ENCODE assay signal across 32 cellular contexts in genomic region chr21:28598214-28598613, GRCh38.
"Had no signal": no experiment of that assay in that cellular context is flagged by ENCODE, and none has a peak within 500 bp of the region (broad histone marks: within the 10 kb centered on the region; RNA-seq: fewer than 3 reads in every experiment).

No MANE protein-coding gene starts in this region.

- H3K27me3 ChIP-seq: adrenal gland, ascending aorta, cardiac muscle cell had no signal

- H3K27ac ChIP-seq: adrenal gland, ascending aorta, cardiac muscle cell, VCaP had no signal

- H3K9me3 ChIP-seq: adrenal gland had no signal

- H3K4me3 ChIP-seq: adrenal gland, ascending aorta, cardiac muscle cell had no signal

- H3K36me3 ChIP-seq: adrenal gland, ascending aorta, cardiac muscle cell had no signal

- DNase-seq: activated B cell treated with CpG ODN at 0.5 μM for 24 hours; activated CD4-positive, alpha-beta memory T cell treated with anti-CD3 and anti-CD28 coated beads for 36 hours; activated CD4-positive, alpha-beta T cell treated with anti-CD3 and anti-CD28 coated beads for 4 hours; activated CD4-positive, alpha-beta T cell treated with anti-CD3 and anti-CD28 coated beads, Interleukin-2, amount 10 ng/mL, durations not matched to agents 24 days and 14 days; activated CD4-positive, alpha-beta T cell treated with anti-CD3 and anti-CD28 coated beads, Interleukin-2, amount 50 U/mL, for 1 hour; activated CD4-positive, alpha-beta T cell treated with anti-CD3 and anti-CD28 coated beads, Interleukin-2, amount 50 U/mL, for 4 hours; activated CD4-positive, CD25-positive, alpha-beta regulatory T cell treated with anti-CD3 and anti-CD28 coated beads, Interleukin-2, amount 50 U/mL, for 72 hours; activated CD8-positive, alpha-beta memory T cell treated with anti-CD3 and anti-CD28 coated beads, Interleukin-2, amount 50 U/mL, for 4 hours; activated CD8-positive, alpha-beta T cell treated with anti-CD3 and anti-CD28 coated beads for 36 hours; activated effector memory CD4-positive, alpha-beta T cell treated with anti-CD3 and anti-CD28 coated beads, Interleukin-2, amount 50 U/mL, for 16 hours; activated gamma-delta T cell treated with Interleukin-2 at 50 U/mL for 16 hours; activated naive CD4-positive, alpha-beta T cell; activated naive CD4-positive, alpha-beta T cell treated with anti-CD3 and anti-CD28 coated beads for 36 hours; activated naive CD4-positive, alpha-beta T cell treated with anti-CD3 and anti-CD28 coated beads, Interleukin-2, amount 50 U/mL, for 16 hours; activated naive CD8-positive, alpha-beta T cell treated with anti-CD3 and anti-CD28 coated beads for 36 hours; activated T-cell treated with anti-CD3 and anti-CD28 coated beads for 4 hours; activated T-cell treated with anti-CD3 and anti-CD28 coated beads, Interleukin-2, amount 50 U/mL, for 1 hour; activated T-cell treated with anti-CD3 and anti-CD28 coated beads, Interleukin-2, amount 50 U/mL, for 4 hours; activated T-cell treated with anti-CD3 and anti-CD28 coated beads, Interleukin-2, amount 50 U/mL, for 72 hours; adrenal gland; amygdala; anterior cingulate cortex; central memory CD4-positive, alpha-beta T cell; SW 1271; T-helper 1 cell; T-helper 2 cell; T-helper 9 cell had no signal

- ATAC-seq: activated CD8-positive, alpha-beta T cell treated with anti-CD3 and anti-CD28 coated beads for 36 hours; activated naive CD4-positive, alpha-beta T cell treated with anti-CD3 and anti-CD28 coated beads, Interleukin-2, amount 50 U/mL, for 72 hours; activated T-cell treated with anti-CD3 and anti-CD28 coated beads, Interleukin-2, amount 50 U/mL, for 4 hours; activated T-cell treated with anti-CD3 and anti-CD28 coated beads, Interleukin-2, amount 50 U/mL, for 72 hours; activated T-helper 17 cell treated with anti-CD3 and anti-CD28 coated beads, Interleukin-2, amount 50 U/mL, for 72 hours had no signal

- H3K4me1 ChIP-seq: adrenal gland, ascending aorta had no signal
